ENCODE assay signal across 1 cellular context in genomic region chr3:188746291-188746783, GRCh38.
TF ChIP-seq lines count a peak whose summit lies in the region.

No MANE protein-coding gene starts in this region.

TF ChIP-seq in HepG2, 621 proteins besides CTCF, POLR2A, EP300 and RAD21 (continued from another document and continues in another):
- TF ChIP-seq STAT6 (CRISPR knock-in tag; IDR thresholded peaks at IDR 0.05; ENCODE audit: borderline replicate concordance) = peak; percentile 96
- TF ChIP-seq CREBL2 (CRISPR knock-in tag; IDR thresholded peaks at IDR 0.05; ENCODE audit: borderline replicate concordance) = no peak
- peak; percentile 100 for TF ChIP-seq MIXL1 (CRISPR knock-in tag; IDR thresholded peaks at IDR 0.05)
- no peak for TF ChIP-seq DBP (CRISPR knock-in tag; IDR thresholded peaks at IDR 0.05; ENCODE audit: not compliant biosample characterization)
- TF ChIP-seq MYNN (CRISPR knock-in tag; IDR thresholded peaks at IDR 0.05; ENCODE audit: low read depth) = no peak
- TF ChIP-seq HOXD1 (CRISPR knock-in tag; IDR thresholded peaks at IDR 0.05) = peak; percentile 98
- no peak for TF ChIP-seq RNF2 (conservative IDR thresholded peaks at IDR 0.05; ENCODE audit: low read depth)
- TF ChIP-seq ZNF720 (CRISPR knock-in tag; IDR thresholded peaks at IDR 0.05) = no peak
- TF ChIP-seq BORCS8-MEF2B (CRISPR knock-in tag; IDR thresholded peaks at IDR 0.05) = no peak
- peak; percentile 96 for TF ChIP-seq PHF21A (CRISPR knock-in tag; IDR thresholded peaks at IDR 0.05)
- TF ChIP-seq MAZ (IDR thresholded peaks at IDR 0.05; ENCODE audit: borderline replicate concordance, low read depth, low read length) = no peak
- TF ChIP-seq MAZ (CRISPR knock-in tag; IDR thresholded peaks at IDR 0.05; ENCODE audit: low read depth) = peak; percentile 45; the same call in 1 of the 2 replicates
- peak; percentile 69; the same call in 1 of the 2 replicates for TF ChIP-seq ZNF770 (CRISPR knock-in tag; IDR thresholded peaks at IDR 0.05)
- no peak for TF ChIP-seq TRIM22 (IDR thresholded peaks at IDR 0.05)
- no peak; the same call in none of the 2 replicates for TF ChIP-seq HBP1 (CRISPR knock-in tag; IDR thresholded peaks at IDR 0.05; ENCODE audit: low read depth)
- TF ChIP-seq ZNF362 (CRISPR knock-in tag; IDR thresholded peaks at IDR 0.05; ENCODE audit: borderline replicate concordance) = peak; percentile 71; the same call in 1 of the 2 replicates
- TF ChIP-seq MLXIP (CRISPR knock-in tag; IDR thresholded peaks at IDR 0.05; ENCODE audit: borderline replicate concordance) = 0 out of 2 replicates have a peak, but pooled peaks have one; percentile 34
- 0 out of 2 replicates have a peak, but pooled peaks have one; percentile 66 for TF ChIP-seq ZNF556 (CRISPR knock-in tag; IDR thresholded peaks at IDR 0.05; ENCODE audit: borderline replicate concordance)
- TF ChIP-seq HINFP (CRISPR knock-in tag; IDR thresholded peaks at IDR 0.05; ENCODE audit: low read depth) = no peak
- TF ChIP-seq ATF1 (CRISPR knock-in tag; IDR thresholded peaks at IDR 0.05) = peak; percentile 85
- no peak for TF ChIP-seq ZBTB1 (CRISPR knock-in tag; IDR thresholded peaks at IDR 0.05; ENCODE audit: borderline replicate concordance)
- TF ChIP-seq MXD1 (CRISPR knock-in tag; IDR thresholded peaks at IDR 0.05) = no peak
- TF ChIP-seq SMYD3 (CRISPR knock-in tag; IDR thresholded peaks at IDR 0.05) = peak; percentile 55; the same call in 1 of the 2 replicates
- TF ChIP-seq ZNF839 (CRISPR knock-in tag; IDR thresholded peaks at IDR 0.05; ENCODE audit: borderline replicate concordance) = no peak
- no peak for TF ChIP-seq GMEB2 (CRISPR knock-in tag; IDR thresholded peaks at IDR 0.05; ENCODE audit: low read depth)
- TF ChIP-seq PCBP2 (optimal IDR thresholded peaks at IDR 0.05; ENCODE audit: low read depth, low read length, poor library complexity, severe bottlenecking) = no peak
- TF ChIP-seq ZNF468 (CRISPR knock-in tag; IDR thresholded peaks at IDR 0.05) = no peak
- TF ChIP-seq ZMAT3 (CRISPR knock-in tag; conservative IDR thresholded peaks at IDR 0.05) = peak; percentile 91
- TF ChIP-seq CENPBD1 (CRISPR knock-in tag; IDR thresholded peaks at IDR 0.05; ENCODE audit: borderline replicate concordance, low read depth) = no peak
- 0 out of 2 replicates have a peak, but pooled peaks have one; percentile 61 for TF ChIP-seq ZNF639 (CRISPR knock-in tag; conservative IDR thresholded peaks at IDR 0.05)
- TF ChIP-seq ZNF33B (CRISPR knock-in tag; IDR thresholded peaks at IDR 0.05) = no peak
- TF ChIP-seq ZFP36L1 (CRISPR knock-in tag; IDR thresholded peaks at IDR 0.05) = peak; percentile 69; the same call in 1 of the 2 replicates
